ENCODE assay signal across 17 cellular contexts in genomic region chr6:68240731-68241130, GRCh38.
DNase-seq lines count a peak whose midpoint lies in the region; ATAC-seq, FAIRE-seq and TF ChIP-seq lines count a peak whose summit lies in the region.
"Had no signal": no experiment of that assay in that cellular context is flagged by ENCODE, and none has a peak within 500 bp of the region (broad histone marks: within the 10 kb centered on the region; RNA-seq: fewer than 3 reads in every experiment).

No MANE protein-coding gene starts in this region.

- CTCF ChIA-PET in K562 (lab: Yijun Ruan, JAX; ENCODE audit: low intra/inter-chr PET ratio) = no interaction called here

- no TSS peak for BruUV-seq in K562 (replicated peaks; lab: Mats Ljungman, UMichigan)

- TF ChIP-seq POLR2A in K562 (conservative IDR thresholded peaks at IDR 0.05) = no peak

- no peak overlapping the region for H3K4me2 ChIP-seq in K562 (ENCODE audit: insufficient read depth, low read length)
- H3K4me2 ChIP-seq in osteoblast (ENCODE audit: insufficient read depth, low read length) = no peak overlapping the region
- H3K4me2 ChIP-seq: BLaER1 treated with 17β-estradiol and CSF1 and Interleukin-3, amounts not matched to agents 10 nM and 100 nM had no signal

- H3K36me3 Mint-ChIP-seq in osteocyte (ENCODE audit: unreplicated experiment) (no peaks in the 10 kb centered on the region), nephron progenitor cell (ENCODE audit: low read depth) (no peaks in the 10 kb centered on the region)
- H3K36me3 Mint-ChIP-seq: CD4-positive, CD25-positive, alpha-beta regulatory T cell had no signal

- H3K79me2 ChIP-seq in K562 (ENCODE audit: control insufficient read depth, insufficient read depth, low read length) = no peaks in the 10 kb centered on the region
- H3K79me2 ChIP-seq in osteoblast (ENCODE audit: insufficient read depth, low read length) = no peaks in the 10 kb centered on the region

- H3K27ac Mint-ChIP-seq in osteocyte (ENCODE audit: unreplicated experiment) (peak overlapping the region; percentile 65), nephron progenitor cell (no peak overlapping the region)
- H3K27ac Mint-ChIP-seq: CD4-positive, CD25-positive, alpha-beta regulatory T cell had no signal

- no peaks in the 10 kb centered on the region for H4K20me1 ChIP-seq in K562 (replicated peaks; ENCODE audit: control insufficient read depth, insufficient read depth, low read length)
- no peaks in the 10 kb centered on the region for H4K20me1 ChIP-seq in osteoblast (ENCODE audit: insufficient read depth, low read length)
- H4K20me1 ChIP-seq: BLaER1 treated with 17β-estradiol and CSF1 and Interleukin-3, amounts not matched to agents 10 nM and 100 nM had no signal

- H3K4me3 ChIP-seq in K562 (no peak overlapping the region), osteoblast (ENCODE audit: insufficient read depth, low read length) (no peak overlapping the region)
- H3K4me3 ChIP-seq: BLaER1 treated with 17β-estradiol and CSF1 and Interleukin-3, amounts not matched to agents 10 nM and 100 nM; GM12878 had no signal

- no peaks in the 10 kb centered on the region for H3K9me1 ChIP-seq in K562 (ENCODE audit: control insufficient read depth, insufficient read depth, low read length)

- peak overlapping the region; percentile 57 for H2AFZ ChIP-seq in K562 (ENCODE audit: low read depth, low read length)
- no peak overlapping the region for H2AFZ ChIP-seq in osteoblast (ENCODE audit: low read length)

- peak; percentile 34 for DNase-seq in HCEC 1CT
- DNase-seq in OCI-M1 (lab: John Stamatoyannopoulos, UW) = peak; percentile 80
- no peak for DNase-seq in K562 (ENCODE audit: extremely low read depth in 1 of 4, low spot score in 3 of 4)
- no peak for DNase-seq in osteocyte (ENCODE audit: extremely low spot score, unreplicated experiment)
- no peak for DNase-seq in cerebellar nuclear complex (lab: John Stamatoyannopoulos, UW)
- no peak for DNase-seq in osteoblast (ENCODE audit: insufficient read length, low spot score, missing footprints)
- no peak for DNase-seq in nephron progenitor cell
- DNase-seq: ACHN; CD4-positive, CD25-positive, alpha-beta regulatory T cell; DMS 273 treated with DMSO at 0.1 percent for 48 hours; DMS79; GOT3; H9 had no signal

- no peaks in the 10 kb centered on the region for H3K27me3 Mint-ChIP-seq in osteocyte (ENCODE audit: unreplicated experiment)
- no peaks in the 10 kb centered on the region for H3K27me3 Mint-ChIP-seq in nephron progenitor cell (ENCODE audit: low read depth, poor library complexity)
- H3K27me3 Mint-ChIP-seq: CD4-positive, CD25-positive, alpha-beta regulatory T cell had no signal

- ATAC-seq in K562 = no peak
- ATAC-seq: GM12878, HepG2 had no signal

- H3K9me3 ChIP-seq in K562 (replicated peaks; ENCODE audit: control insufficient read depth, insufficient read depth, low read depth, low read length) (no peaks in the 10 kb centered on the region), osteoblast (ENCODE audit: low read depth, low read length) (peaks cover 3% of the 10 kb centered on the region)
- H3K9me3 ChIP-seq: BLaER1 treated with 17β-estradiol and CSF1 and Interleukin-3, amounts not matched to agents 10 nM and 100 nM had no signal

- intact Hi-C loops in K562 (cut with micrococcal nuclease) = no loop called here

- H3K27ac ChIP-seq in K562 (ENCODE audit: extremely low read depth, low read depth, low read length) = peak overlapping the region; percentile 11; the same call in 1 of the 3 replicates
- no peak overlapping the region for H3K27ac ChIP-seq in osteoblast (ENCODE audit: low read depth, low read length)
- H3K27ac ChIP-seq: BLaER1 treated with 17β-estradiol and CSF1 and Interleukin-3, amounts not matched to agents 10 nM and 100 nM had no signal

- no peak for FAIRE-seq in K562 (lab: Jason Lieb, UNC)
- FAIRE-seq: GM12878, HepG2, HTR-8/SVneo had no signal

- no peak for TF ChIP-seq EP300 in K562 (IDR thresholded peaks at IDR 0.05; ENCODE audit: low read length)

- no peak overlapping the region for H3K9ac ChIP-seq in K562 (ENCODE audit: insufficient read depth in 1 of 2, low read depth in 2 of 2, low read length in 2 of 2)
- H3K9ac ChIP-seq: BLaER1 treated with 17β-estradiol and CSF1 and Interleukin-3, amounts not matched to agents 10 nM and 100 nM had no signal

- H3K4me1 Mint-ChIP-seq in osteocyte (ENCODE audit: unreplicated experiment) (peaks cover 34% of the 10 kb centered on the region), nephron progenitor cell (peaks cover 11% of the 10 kb centered on the region)
- H3K4me1 Mint-ChIP-seq: CD4-positive, CD25-positive, alpha-beta regulatory T cell had no signal

- H3K4me1 ChIP-seq in K562 (replicated peaks in 1 of 2; ENCODE audit: control insufficient read depth in 2 of 2, insufficient read depth in 2 of 2, low read length in 2 of 2) = peaks cover 0 to 18% of the 10 kb centered on the region in 2 experiments; a peak in 2 of 5 replicates
- H3K4me1 ChIP-seq in osteoblast (ENCODE audit: insufficient read depth, low read length) = no peaks in the 10 kb centered on the region

- in situ Hi-C loops in K562 (cut with MboI) = no loop called here

- no peaks in the 10 kb centered on the region for H3K36me3 ChIP-seq in K562 (ENCODE audit: control insufficient read depth, insufficient read depth, low read length)
- no peaks in the 10 kb centered on the region for H3K36me3 ChIP-seq in osteoblast (ENCODE audit: insufficient read depth, low read length)
- H3K36me3 ChIP-seq: BLaER1 treated with 17β-estradiol and CSF1 and Interleukin-3, amounts not matched to agents 10 nM and 100 nM had no signal

- H3K9me3 Mint-ChIP-seq in osteocyte (ENCODE audit: unreplicated experiment) (peaks cover 6% of the 10 kb centered on the region), nephron progenitor cell (no peaks in the 10 kb centered on the region)
- H3K9me3 Mint-ChIP-seq: H9 had no signal

- no peak for TF ChIP-seq CTCF in K562 (IDR thresholded peaks at IDR 0.05 in 2 of 3, conservative IDR thresholded peaks at IDR 0.05 in 1 of 3; ENCODE audit: insufficient read depth in 2 of 3, low read depth in 1 of 3, low read length in 3 of 3)
- TF ChIP-seq CTCF in osteocyte (IDR thresholded peaks at IDR 0.05) = no peak
- TF ChIP-seq CTCF in osteoblast (IDR thresholded peaks at IDR 0.05; ENCODE audit: extremely low read depth, low read depth, low read length) = no peak
- no peak for TF ChIP-seq CTCF in nephron progenitor cell (IDR thresholded peaks at IDR 0.05)

- POLR2A ChIA-PET in K562 (lab: Yijun Ruan, JAX) = no interaction called here

- H3K27me3 ChIP-seq in K562 (ENCODE audit: control insufficient read depth in 2 of 2, insufficient read depth in 2 of 2, low read length in 2 of 2) = no peaks in the 10 kb centered on the region
- H3K27me3 ChIP-seq in osteoblast (ENCODE audit: insufficient read depth, low read length) = no peaks in the 10 kb centered on the region
- H3K27me3 ChIP-seq: BLaER1 treated with 17β-estradiol and CSF1 and Interleukin-3, amounts not matched to agents 10 nM and 100 nM had no signal

- no peak for TF ChIP-seq RAD21 in K562 (CRISPR knock-in tag; conservative IDR thresholded peaks at IDR 0.05 in 1 of 2, IDR thresholded peaks at IDR 0.05 in 1 of 2)

- H3K4me3 Mint-ChIP-seq in osteocyte (ENCODE audit: unreplicated experiment) (no peak overlapping the region), nephron progenitor cell (no peak overlapping the region)
- H3K4me3 Mint-ChIP-seq: CD4-positive, CD25-positive, alpha-beta regulatory T cell; H9 had no signal

TF ChIP-seq in K562, 482 proteins besides CTCF, POLR2A, EP300 and RAD21:
- TF ChIP-seq ELK3 (CRISPR knock-in tag; IDR thresholded peaks at IDR 0.05) (no peak), MTA3 (IDR thresholded peaks at IDR 0.05; ENCODE audit: borderline replicate concordance) (no peak), MITF (IDR thresholded peaks at IDR 0.05) (no peak), RFX5 (IDR thresholded peaks at IDR 0.05; ENCODE audit: low read depth, low read length) (no peak), ZKSCAN1 (IDR thresholded peaks at IDR 0.05; ENCODE audit: low read depth, low read length) (no peak)

Comparison
In these comparisons a context has a peak if more than half of its experiments do, and no peak if none do; other contexts are left out.
1. DNase-seq: peak in HCEC 1CT (single experiment) and OCI-M1 (single experiment); none in K562 (0 of 4), osteocyte (single experiment), cerebellar nuclear complex (0 of 2), osteoblast (single experiment) and nephron progenitor cell (single experiment).